1 cellular context compared by ENCODE assay signal in genomic region chr10:3313789-3314444, GRCh38.
TF ChIP-seq lines count a peak whose summit lies in the region.

No MANE protein-coding gene starts in this region.

TF ChIP-seq in HEK293, 187 proteins besides CTCF, POLR2A, EP300 and RAD21 (continued from another document):
- peak; percentile 80 for TF ChIP-seq ZNF398 (tag by site-specific recombination; IDR thresholded peaks at IDR 0.05)
- TF ChIP-seq ZBTB10 (tag by site-specific recombination; IDR thresholded peaks at IDR 0.05): peak; percentile 64; the same call in 1 of the 2 replicates
- peak; percentile 37; the same call in 1 of the 2 replicates for TF ChIP-seq BCL11A (tag by site-specific recombination; IDR thresholded peaks at IDR 0.05; ENCODE audit: low read depth)
- TF ChIP-seq KLF9 (tag by site-specific recombination; IDR thresholded peaks at IDR 0.05; ENCODE audit: low read depth): 0 out of 2 replicates have a peak, but pooled peaks have one; percentile 17
- TF ChIP-seq ZNF366 (tag by site-specific recombination; conservative IDR thresholded peaks at IDR 0.05): 0 out of 2 replicates have a peak, but pooled peaks have one; percentile 20
- peak; percentile 78; the same call in 1 of the 2 replicates for TF ChIP-seq PATZ1 (tag by site-specific recombination; IDR thresholded peaks at IDR 0.05)
- peak; percentile 76; the same call in 1 of the 2 replicates for TF ChIP-seq ZNF394 (tag by site-specific recombination; IDR thresholded peaks at IDR 0.05; ENCODE audit: borderline replicate concordance)
- TF ChIP-seq ZSCAN23 (tag by site-specific recombination; IDR thresholded peaks at IDR 0.05): peak; percentile 86
- TF ChIP-seq REST (tag by site-specific recombination; IDR thresholded peaks at IDR 0.05): peak; percentile 94
- peak; percentile 72 for TF ChIP-seq INSM2 (tag by site-specific recombination; IDR thresholded peaks at IDR 0.05)
- peak; percentile 73 for TF ChIP-seq SP7 (tag by site-specific recombination; IDR thresholded peaks at IDR 0.05)
- peak; percentile 99 for TF ChIP-seq ZNF629 (tag by site-specific recombination; IDR thresholded peaks at IDR 0.05)
- 0 out of 2 replicates have a peak, but pooled peaks have one; percentile 3 for TF ChIP-seq ZNF202 (tag by site-specific recombination; IDR thresholded peaks at IDR 0.05; ENCODE audit: borderline replicate concordance)
- 0 out of 2 replicates have a peak, but pooled peaks have one; percentile 9 for TF ChIP-seq GLIS1 (tag by site-specific recombination; IDR thresholded peaks at IDR 0.05)
- TF ChIP-seq SP3 (tag by site-specific recombination; IDR thresholded peaks at IDR 0.05): peak; percentile 77
- 0 out of 2 replicates have a peak, but pooled peaks have one; percentile 17 for TF ChIP-seq ZNF513 (tag by site-specific recombination; IDR thresholded peaks at IDR 0.05)
- peak; percentile 96 for TF ChIP-seq ZNF639 (tag by site-specific recombination; IDR thresholded peaks at IDR 0.05)
- peak; percentile 11; the same call in 1 of the 2 replicates for TF ChIP-seq ZNF140 (tag by site-specific recombination; IDR thresholded peaks at IDR 0.05)
- peak; percentile 61 for TF ChIP-seq ZFHX2 (tag by site-specific recombination; conservative IDR thresholded peaks at IDR 0.05)
